ENCODE assay signal across 5 cellular contexts in the genomic region with DNA sequence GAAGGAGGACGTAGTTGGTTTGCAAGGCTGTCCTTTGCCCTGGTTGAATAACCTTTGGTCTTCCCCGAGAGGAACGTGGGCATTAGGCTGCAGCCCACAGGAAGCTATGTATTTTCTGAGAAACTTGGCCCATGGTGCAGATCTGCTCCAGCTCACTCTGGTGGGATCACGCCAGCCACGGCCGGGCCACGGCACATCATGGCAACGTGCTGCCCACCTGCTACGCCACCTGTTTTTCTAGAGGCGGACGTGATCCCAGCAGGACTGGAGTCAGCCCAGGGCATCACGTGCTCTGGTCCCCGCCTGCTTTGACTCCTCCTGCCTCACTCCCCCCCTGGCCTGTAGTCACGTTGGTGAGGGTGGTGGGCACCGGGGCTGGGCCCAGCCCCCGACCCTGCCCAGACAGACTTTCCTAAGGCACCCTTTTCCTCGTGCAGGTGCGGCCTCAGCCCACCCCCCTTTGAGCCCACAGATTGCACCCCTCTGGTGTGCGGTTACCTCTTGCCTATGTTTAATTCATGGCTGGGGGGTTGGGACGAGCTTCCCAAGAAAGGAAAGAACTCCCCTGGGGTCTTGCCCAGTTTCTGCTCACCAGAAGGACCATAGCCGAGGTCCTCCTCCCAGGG. TPM values are rescaled to one million over a fixed set of nuclear protein-coding genes. Genes with fewer than 3 reads are reported as not detected.
"Had no signal": no experiment of that assay in that cellular context is flagged by ENCODE, and none has a peak within 500 bp of the region (broad histone marks: within the 10 kb centered on the region; RNA-seq: fewer than 3 reads in every experiment).

Gene CLEC18C, plus strand, starts transcription at position 576 of the 626 bp plus-strand sequence. CDS start 492 bp downstream, outside the sequence.

RNA-seq across cellular contexts. Expression of gene CLEC18C, which starts in this region (rescaled TPM):
- total RNA-seq: left ventricle myocardium inferior, mesothelial cell of epicardium, urinary bladder had no signal
- polyA plus RNA-seq: keratinocyte, right cardiac atrium had no signal
